In genomic region chr4:169630069-169630468, GRCh38 we compare ENCODE assay signal across 17 cellular contexts. TPM values are rescaled to one million over a fixed set of nuclear protein-coding genes. Genes with fewer than 3 reads are reported as not detected.
DNase-seq lines count a peak whose midpoint lies in the region; ATAC-seq lines count a peak whose summit lies in the region.
"Had no signal": no experiment of that assay in that cellular context is flagged by ENCODE, and none has a peak within 500 bp of the region (broad histone marks: within the 10 kb centered on the region; RNA-seq: fewer than 3 reads in every experiment).

No MANE protein-coding gene starts in this region.

- H3K23ac ChIP-seq in mesenchymal stem cell (ENCODE audit: low read length in 2 of 2) (no peak overlapping the region), mesendoderm (ENCODE audit: low read length) (no peak overlapping the region)

- intact Hi-C loops in Right ventricle myocardium inferior (cut with DNase I) (no loop called here), right cardiac atrium (cut with DNase I) (no loop called here)

- no peak for DNase-seq in Right ventricle myocardium inferior (ENCODE audit: missing footprints)
- no peak for DNase-seq in right cardiac atrium
- peak; percentile 92 for DNase-seq in Jurkat, Clone E6-1 (ENCODE audit: low read depth, low spot score)
- DNase-seq in mesenchymal stem cell: no peak
- DNase-seq in mesendoderm: no peak
- DNase-seq in activated naive CD4-positive, alpha-beta T cell (lab: John Stamatoyannopoulos, UW): no peak
- DNase-seq: CD8-positive, alpha-beta memory T cell; COR-L47; H9 had no signal

- H3K36me3 ChIP-seq in mesenchymal stem cell (ENCODE audit: control insufficient read depth in 1 of 2, insufficient read depth in 2 of 2, low read depth in 1 of 2, low read length in 2 of 2) (peaks cover 0 to 4% of the 10 kb centered on the region in 2 experiments), mesendoderm (ENCODE audit: control insufficient read depth, insufficient read depth, low read length) (no peaks in the 10 kb centered on the region)

- H3K18ac ChIP-seq in mesenchymal stem cell (ENCODE audit: low read depth in 1 of 2, low read length in 2 of 2) (peak overlapping the region in 1 of 2 experiments; percentile 21), mesendoderm (ENCODE audit: low read length) (no peak overlapping the region)

- H3K14ac ChIP-seq in mesenchymal stem cell (ENCODE audit: low read length in 2 of 2): no peak overlapping the region

- no peak overlapping the region for H3K56ac ChIP-seq in mesendoderm (ENCODE audit: low read length)

- H3K79me1 ChIP-seq in mesenchymal stem cell (replicated peaks; ENCODE audit: low read length, poor library complexity, severe bottlenecking) (peaks cover 6% of the 10 kb centered on the region), mesendoderm (ENCODE audit: low read length) (peaks cover 13% of the 10 kb centered on the region)

- H3K79me2 ChIP-seq in mesendoderm (ENCODE audit: control insufficient read depth, insufficient read depth, low read length): peaks cover 22% of the 10 kb centered on the region

- H2BK15ac ChIP-seq in mesenchymal stem cell (ENCODE audit: low read depth, poor library complexity, severe bottlenecking): no peak overlapping the region
- H2BK15ac ChIP-seq in mesendoderm (replicated peaks; ENCODE audit: low read depth): no peak overlapping the region

- H2BK5ac ChIP-seq in mesenchymal stem cell (ENCODE audit: low read depth, low read length, poor library complexity, severe bottlenecking) (no peak overlapping the region), mesendoderm (ENCODE audit: low read length) (no peak overlapping the region)

- peak overlapping the region; percentile 58 for H3K27ac Mint-ChIP-seq in activated T-helper 17 cell treated with anti-CD3 and anti-CD28 coated beads, Interleukin-2, amount 50 U/mL, for 72 hours
- H3K27ac Mint-ChIP-seq: H9 had no signal

- H4K5ac ChIP-seq in mesendoderm (ENCODE audit: low read length): no peak overlapping the region

- H2AK5ac ChIP-seq in mesenchymal stem cell (ENCODE audit: low read length, severe bottlenecking) (peak overlapping the region; percentile 83), mesendoderm (ENCODE audit: low read length) (no peak overlapping the region)

- H3K4me1 Mint-ChIP-seq in activated T-helper 17 cell treated with anti-CD3 and anti-CD28 coated beads, Interleukin-2, amount 50 U/mL, for 72 hours: peaks cover 19% of the 10 kb centered on the region
- H3K4me1 Mint-ChIP-seq: H9 had no signal

- H3K4ac ChIP-seq in mesenchymal stem cell (ENCODE audit: low read depth in 1 of 2, low read length in 2 of 2) (no peak overlapping the region), mesendoderm (ENCODE audit: low read depth, low read length) (no peak overlapping the region)

- H3K9me3 ChIP-seq in right cardiac atrium (ENCODE audit: control insufficient read depth, low read length) (no peaks in the 10 kb centered on the region), mesenchymal stem cell (ENCODE audit: control insufficient read depth, low read length) (no peaks in the 10 kb centered on the region)
- H3K9me3 ChIP-seq: A549 had no signal

- no peaks in the 10 kb centered on the region for H3K9me3 Mint-ChIP-seq in activated T-helper 17 cell treated with anti-CD3 and anti-CD28 coated beads, Interleukin-2, amount 50 U/mL, for 72 hours
- H3K9me3 Mint-ChIP-seq: CD8-positive, alpha-beta memory T cell; H9; IgD-negative memory B cell had no signal

- ATAC-seq in Right ventricle myocardium inferior (peak; percentile 12), right cardiac atrium (no peak), HG03439 (IDR thresholded peaks at IDR 0.05; ENCODE audit: unreplicated experiment) (no peak)
- ATAC-seq in activated T-helper 17 cell treated with anti-CD3 and anti-CD28 coated beads, Interleukin-2, amount 50 U/mL, for 72 hours (replicated peaks): no peak
- ATAC-seq: A549, GM12878, HepG2 had no signal

- WGBS in right cardiac atrium: 98% methylated on average over 3 of the region's 3 CpGs
- 96% methylated on average over 3 of the region's 3 CpGs for WGBS in mesenchymal stem cell
- WGBS in mesendoderm (ENCODE audit: extremely low coverage, insufficient coverage, low lambda C conversion rate): no CpG with 5 or more reads among the region's 3 CpGs

- no peak overlapping the region for H2AFZ ChIP-seq in mesenchymal stem cell (ENCODE audit: low read depth, low read length)

- H2BK120ac ChIP-seq in mesenchymal stem cell (ENCODE audit: low read depth, low read length) (no peak overlapping the region), mesendoderm (ENCODE audit: low read depth, low read length) (no peak overlapping the region)

- H3K27me3 ChIP-seq in right cardiac atrium (ENCODE audit: control insufficient read depth, insufficient read depth) (no peaks in the 10 kb centered on the region), mesenchymal stem cell (ENCODE audit: control insufficient read depth in 1 of 2, insufficient read depth in 1 of 2, low read length in 2 of 2) (no peaks in the 10 kb centered on the region), mesendoderm (ENCODE audit: insufficient read depth, low read length, poor library complexity) (no peaks in the 10 kb centered on the region)
- H3K27me3 ChIP-seq: BLaER1 treated with 17β-estradiol and CSF1 and Interleukin-3, amounts not matched to agents 10 nM and 100 nM had no signal

- H3K4me3 ChIP-seq in right cardiac atrium (ENCODE audit: low read length): no peak overlapping the region
- H3K4me3 ChIP-seq in Jurkat, Clone E6-1 (ENCODE audit: low read length): peak overlapping the region; percentile 36
- H3K4me3 ChIP-seq in mesenchymal stem cell (ENCODE audit: insufficient read depth in 1 of 2, low read depth in 1 of 2, low read length in 2 of 2): no peak overlapping the region
- no peak overlapping the region for H3K4me3 ChIP-seq in mesendoderm (ENCODE audit: low read length)
- H3K4me3 ChIP-seq: A549; BLaER1 treated with 17β-estradiol and CSF1 and Interleukin-3, amounts not matched to agents 10 nM and 100 nM; GM12878 had no signal

- H3K27ac ChIP-seq in right cardiac atrium (ENCODE audit: low read length) (no peak overlapping the region), mesenchymal stem cell (ENCODE audit: low read length, poor library complexity, severe bottlenecking) (no peak overlapping the region), mesendoderm (ENCODE audit: low read depth, low read length) (no peak overlapping the region)
- H3K27ac ChIP-seq: 22Rv1; A549; BLaER1 treated with 17β-estradiol and CSF1 and Interleukin-3, amounts not matched to agents 10 nM and 100 nM had no signal

- no peak overlapping the region for H2BK12ac ChIP-seq in mesenchymal stem cell (ENCODE audit: low read length in 2 of 2)

- no peak overlapping the region for H3K4me3 Mint-ChIP-seq in activated T-helper 17 cell treated with anti-CD3 and anti-CD28 coated beads, Interleukin-2, amount 50 U/mL, for 72 hours
- H3K4me3 Mint-ChIP-seq: H9, IgD-negative memory B cell had no signal

- no peak overlapping the region for H4K91ac ChIP-seq in mesenchymal stem cell (ENCODE audit: low read length)

- no peaks in the 10 kb centered on the region for H3K27me3 Mint-ChIP-seq in activated T-helper 17 cell treated with anti-CD3 and anti-CD28 coated beads, Interleukin-2, amount 50 U/mL, for 72 hours
- H3K27me3 Mint-ChIP-seq: CD8-positive, alpha-beta memory T cell; IgD-negative memory B cell had no signal

- H3K4me2 ChIP-seq in mesenchymal stem cell (ENCODE audit: low read length, poor library complexity, severe bottlenecking) (no peak overlapping the region), mesendoderm (ENCODE audit: low read length) (no peak overlapping the region)
- H3K4me2 ChIP-seq: A549; BLaER1 treated with 17β-estradiol and CSF1 and Interleukin-3, amounts not matched to agents 10 nM and 100 nM had no signal

- H3K9ac ChIP-seq in mesenchymal stem cell (ENCODE audit: low read length): no peak overlapping the region
- no peak overlapping the region for H3K9ac ChIP-seq in mesendoderm (ENCODE audit: low read length)
- H3K9ac ChIP-seq: BLaER1 treated with 17β-estradiol and CSF1 and Interleukin-3, amounts not matched to agents 10 nM and 100 nM had no signal

- H3K36me3 Mint-ChIP-seq in activated T-helper 17 cell treated with anti-CD3 and anti-CD28 coated beads, Interleukin-2, amount 50 U/mL, for 72 hours (ENCODE audit: low read depth): peaks cover 7% of the 10 kb centered on the region
- H3K36me3 Mint-ChIP-seq: IgD-negative memory B cell had no signal

- H3K4me1 ChIP-seq in right cardiac atrium (ENCODE audit: control insufficient read depth, insufficient read depth, low read length) (no peaks in the 10 kb centered on the region), mesenchymal stem cell (ENCODE audit: control insufficient read depth, insufficient read depth, low read depth, low read length) (peaks cover 4% of the 10 kb centered on the region), mesendoderm (ENCODE audit: control insufficient read depth, low read depth, low read length) (no peaks in the 10 kb centered on the region)
- H3K4me1 ChIP-seq: A549 had no signal

- H4K8ac ChIP-seq in mesenchymal stem cell (ENCODE audit: low read length) (no peak overlapping the region), mesendoderm (ENCODE audit: low read depth, low read length) (no peak overlapping the region)

RNA-seq across cellular contexts. Expression of gene CLCN3, which starts 9.7 kb away (rescaled TPM):
- total RNA-seq in Right ventricle myocardium inferior (58.3 TPM), right cardiac atrium (10 to 100 TPM; 45.1 to 51.3 (median 49.3) TPM)
- 19.6 TPM for polyA plus RNA-seq in right cardiac atrium
- polyA plus RNA-seq in Jurkat, Clone E6-1 (2012; ENCODE audit: insufficient read depth, insufficient read length): 27.5 TPM
- 10 to 100 TPM; 22.2 to 25.2 TPM for total RNA-seq in activated T-helper 17 cell treated with anti-CD3 and anti-CD28 coated beads, Interleukin-2, amount 50 U/mL, for 72 hours
- polyA plus RNA-seq in mesenchymal stem cell (2013, experiment 1 of 2): 48.6 TPM
- polyA plus RNA-seq in mesenchymal stem cell (2013, experiment 2 of 2): 46.9 TPM
- polyA plus RNA-seq in mesendoderm (2013, experiment 1 of 2): 16.5 TPM
- polyA plus RNA-seq in mesendoderm (2013, experiment 2 of 2): 17.1 TPM

RNA-seq across cellular contexts. Expression of gene NEK1, which starts 17.7 kb away (rescaled TPM):
- total RNA-seq in Right ventricle myocardium inferior: 13.8 TPM
- 10 to 100 TPM; 13.6 to 16.9 (median 15.2) TPM for total RNA-seq in right cardiac atrium
- polyA plus RNA-seq in right cardiac atrium: 5.5 TPM
- 10.8 TPM for polyA plus RNA-seq in Jurkat, Clone E6-1 (2012; ENCODE audit: insufficient read depth, insufficient read length)
- 10 to 100 TPM; 10.4 to 13.8 TPM for total RNA-seq in activated T-helper 17 cell treated with anti-CD3 and anti-CD28 coated beads, Interleukin-2, amount 50 U/mL, for 72 hours
- 7.6 TPM for polyA plus RNA-seq in mesenchymal stem cell (2013, experiment 1 of 2)
- polyA plus RNA-seq in mesenchymal stem cell (2013, experiment 2 of 2): 8.3 TPM
- polyA plus RNA-seq in mesendoderm (2013, experiment 1 of 2): 7.9 TPM
- 8.1 TPM for polyA plus RNA-seq in mesendoderm (2013, experiment 2 of 2)
